In the genomic region with DNA sequence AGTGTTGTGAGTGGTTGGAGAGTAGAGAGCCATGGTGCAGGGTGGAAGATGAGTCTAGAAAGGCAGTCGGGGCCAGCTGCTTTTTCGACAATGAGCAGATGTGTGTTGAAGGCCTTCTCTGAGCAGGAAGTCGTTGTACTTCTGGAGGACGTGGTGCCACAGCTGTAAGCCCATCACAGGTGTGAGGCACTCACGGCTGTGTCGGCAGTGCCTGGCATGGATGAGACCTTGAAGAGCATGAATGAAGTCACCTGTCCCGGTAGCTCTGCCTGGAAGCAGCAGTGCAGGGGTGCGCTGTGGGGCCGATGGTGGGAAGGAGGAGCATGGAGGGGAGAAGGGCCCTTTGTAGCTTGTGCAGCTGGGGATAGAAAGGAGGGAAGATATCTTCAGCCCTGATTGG, we compare ENCODE assay signal across 19 cellular contexts.
"Had no signal": no experiment of that assay in that cellular context is flagged by ENCODE, and none has a peak within 500 bp of the region (broad histone marks: within the 10 kb centered on the region; RNA-seq: fewer than 3 reads in every experiment).

No MANE protein-coding gene starts in this region.

- H3K27me3 ChIP-seq: esophagus muscularis mucosa, hepatocyte, right atrium auricular region, transverse colon had no signal

- ATAC-seq: activated naive CD4-positive, alpha-beta T cell treated with anti-CD3 and anti-CD28 coated beads, Interleukin-2, amount 50 U/mL, for 72 hours; left lobe of liver; mucosa of descending colon; naive thymus-derived CD4-positive, alpha-beta T cell; stimulated activated naive B cell treated with anti-CD40 and anti-IgM and Interleukin-4, amounts not matched to agents 10 μg/mL and 1 μg/mL and 100 μg/mL, for 72 hours had no signal

- H3K36me3 Mint-ChIP-seq: activated naive CD4-positive, alpha-beta T cell treated with anti-CD3 and anti-CD28 coated beads, Interleukin-2, amount 50 U/mL, for 72 hours; naive thymus-derived CD4-positive, alpha-beta T cell; stimulated activated naive B cell treated with anti-CD40 and anti-IgM and Interleukin-4, amounts not matched to agents 10 μg/mL and 1 μg/mL and 100 μg/mL, for 72 hours had no signal

- H3K27ac ChIP-seq: esophagus muscularis mucosa, hepatocyte, neutrophil, right atrium auricular region, transverse colon had no signal

- H3K4me2 ChIP-seq: hepatocyte had no signal

- H3K36me3 ChIP-seq: neutrophil, right atrium auricular region, transverse colon had no signal

- H3K9me3 ChIP-seq: esophagus muscularis mucosa, mucosa of descending colon, neutrophil, right atrium auricular region, transverse colon had no signal

- H3K27me3 Mint-ChIP-seq: progenitor cell of endocrine pancreas had no signal

- DNase-seq: activated CD4-positive, alpha-beta T cell treated with anti-CD3 and anti-CD28 coated beads, Interleukin-2, amount 50 U/mL, for 48 hours; activated CD4-positive, CD25-positive, alpha-beta regulatory T cell treated with anti-CD3 and anti-CD28 coated beads, Interleukin-2, amount 50 U/mL, for 72 hours; activated effector memory CD4-positive, alpha-beta T cell treated with anti-CD3 and anti-CD28 coated beads, Interleukin-2, amount 50 U/mL, for 16 hours; activated T-cell treated with anti-CD3 and anti-CD28 coated beads, Interleukin-2, amount 50 U/mL, for 48 hours; mammary epithelial cell; mucosa of descending colon; naive thymus-derived CD4-positive, alpha-beta T cell; stimulated activated CD4-positive, alpha-beta T cell treated with anti-CD3 and anti-CD28 coated beads, Interleukin-2, amount 100 ng/mL, for 48 hours; stimulated activated naive B cell treated with anti-CD40 and anti-IgM and Interleukin-4, amounts not matched to agents 10 μg/mL and 1 μg/mL and 100 μg/mL, for 72 hours; substantia nigra; transverse colon had no signal

- H3K79me2 ChIP-seq: hepatocyte had no signal

- H3K4me1 Mint-ChIP-seq: stimulated activated naive B cell treated with anti-CD40 and anti-IgM and Interleukin-4, amounts not matched to agents 10 μg/mL and 1 μg/mL and 100 μg/mL, for 72 hours had no signal

- H3K4me3 Mint-ChIP-seq: naive thymus-derived CD4-positive, alpha-beta T cell; stimulated activated naive B cell treated with anti-CD40 and anti-IgM and Interleukin-4, amounts not matched to agents 10 μg/mL and 1 μg/mL and 100 μg/mL, for 72 hours had no signal

- FAIRE-seq: keratinocyte had no signal

- H3K4me1 ChIP-seq: right atrium auricular region, transverse colon had no signal

- H3K27ac Mint-ChIP-seq: activated naive CD4-positive, alpha-beta T cell treated with anti-CD3 and anti-CD28 coated beads, Interleukin-2, amount 50 U/mL, for 72 hours; progenitor cell of endocrine pancreas; stimulated activated naive B cell treated with anti-CD40 and anti-IgM and Interleukin-4, amounts not matched to agents 10 μg/mL and 1 μg/mL and 100 μg/mL, for 72 hours had no signal

- H3K4me3 ChIP-seq: esophagus muscularis mucosa, hepatocyte, mucosa of descending colon, right atrium auricular region, transverse colon had no signal

- H2AFZ ChIP-seq: hepatocyte had no signal

- H3K9me3 Mint-ChIP-seq: activated naive CD4-positive, alpha-beta T cell treated with anti-CD3 and anti-CD28 coated beads, Interleukin-2, amount 50 U/mL, for 72 hours; naive thymus-derived CD4-positive, alpha-beta T cell; stimulated activated naive B cell treated with anti-CD40 and anti-IgM and Interleukin-4, amounts not matched to agents 10 μg/mL and 1 μg/mL and 100 μg/mL, for 72 hours had no signal
